ENCODE assay signal across 10 cellular contexts in the genomic region with DNA sequence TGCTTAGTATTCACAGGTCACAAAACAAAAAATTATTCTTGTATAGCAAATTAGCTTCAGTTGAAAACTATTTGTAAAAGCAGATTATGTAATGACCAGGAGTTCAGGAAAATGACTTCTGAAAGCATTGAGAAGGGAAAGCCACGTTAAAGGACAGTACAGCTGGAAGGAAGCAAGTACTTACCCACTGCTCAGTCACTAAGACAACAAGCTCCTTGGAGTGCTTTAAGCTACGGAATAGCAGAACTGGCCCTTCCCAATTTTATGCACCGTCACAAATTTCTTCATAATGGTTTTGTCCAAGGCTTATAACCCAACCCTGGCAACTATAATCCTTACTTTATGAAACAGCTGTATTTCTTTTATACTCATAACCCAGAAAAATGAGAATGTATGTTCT. TPM values are rescaled to one million over a fixed set of nuclear protein-coding genes. Genes with fewer than 3 reads are reported as not detected.
A peak's percentile ranks its signal among the peaks of the same experiment; 100 is the strongest.
DNase-seq lines count a peak whose midpoint lies in the region; ATAC-seq and TF ChIP-seq lines count a peak whose summit lies in the region.
"Had no signal": no experiment of that assay in that cellular context is flagged by ENCODE, and none has a peak within 500 bp of the region (broad histone marks: within the 10 kb centered on the region; RNA-seq: fewer than 3 reads in every experiment).

No MANE protein-coding gene starts in this region.

- H3F3A ChIP-seq in MM.1S (ENCODE audit: insufficient read depth, low read length), result peaks cover 4% of the 10 kb centered on the region; the same call in 1 of the 2 replicates

- H4K20me1 ChIP-seq in MM.1S (ENCODE audit: insufficient read depth, low read length), result no peaks in the 10 kb centered on the region

- intact Hi-C loops in colonic mucosa (cut with DNase I), result no loop called here

- H3K4me1 ChIP-seq in colonic mucosa (no peaks in the 10 kb centered on the region), MM.1S (ENCODE audit: low read length) (peaks cover 8% of the 10 kb centered on the region; the same call in 1 of the 2 replicates)

- H2AFZ ChIP-seq in MM.1S (ENCODE audit: low read length), result no peak overlapping the region

- H3K27me3 ChIP-seq in colonic mucosa (no peaks in the 10 kb centered on the region), MM.1S (replicated peaks; ENCODE audit: insufficient read depth, low read length) (no peaks in the 10 kb centered on the region)

- H3K4me3 ChIP-seq in colonic mucosa, result peak overlapping the region; percentile 10
- H3K4me3 ChIP-seq in retinal pigment epithelial cell (ENCODE audit: low read length), result peak overlapping the region; percentile 54
- no peak overlapping the region for H3K4me3 ChIP-seq in MM.1S (ENCODE audit: low read length)

- no peak for ATAC-seq in GM21737 (IDR thresholded peaks at IDR 0.05; ENCODE audit: unreplicated experiment)

- H3K36me3 ChIP-seq in colonic mucosa (no peaks in the 10 kb centered on the region), MM.1S (replicated peaks; ENCODE audit: insufficient read depth, low read length) (no peaks in the 10 kb centered on the region)

- TF ChIP-seq CTCF in colonic mucosa (IDR thresholded peaks at IDR 0.05), result no peak
- TF ChIP-seq CTCF in retinal pigment epithelial cell (conservative IDR thresholded peaks at IDR 0.05; ENCODE audit: low read depth, low read length), result no peak
- no peak for TF ChIP-seq CTCF in MM.1S (IDR thresholded peaks at IDR 0.05; ENCODE audit: low read length)

- no peaks in the 10 kb centered on the region for H3K79me2 ChIP-seq in MM.1S (ENCODE audit: low read length)

- DNase-seq in NOMO-1 treated with DMSO at 0.1 percent for 48 hours (lab: John Stamatoyannopoulos, UW; ENCODE audit: unreplicated experiment), result peak; percentile 31
- DNase-seq in NOMO-1 treated with dmso at 0.1 percent for 144 hours (lab: John Stamatoyannopoulos, UW; ENCODE audit: unreplicated experiment), result no peak
- DNase-seq in NCI-H2029 treated with DMSO at 0.1 percent for 48 hours (lab: John Stamatoyannopoulos, UW), result peak; percentile 79
- DNase-seq in colonic mucosa, result no peak
- DNase-seq in retinal pigment epithelial cell (ENCODE audit: low read depth), result no peak
- no peak for DNase-seq in MM.1S
- DNase-seq in NCI-H345 treated with DMSO at 0.1 percent for 48 hours (lab: John Stamatoyannopoulos, UW; ENCODE audit: unreplicated experiment), result no peak
- DNase-seq: activated CD4-positive, alpha-beta T cell treated with anti-CD3 and anti-CD28 coated beads for 1 hour; NCI-H1930 had no signal

- H3K9me3 ChIP-seq in colonic mucosa (no peaks in the 10 kb centered on the region), MM.1S (replicated peaks; ENCODE audit: insufficient read depth, low read length) (no peaks in the 10 kb centered on the region)

- H3K4me2 ChIP-seq in MM.1S (ENCODE audit: low read depth, low read length), result no peak overlapping the region

- H3K9ac ChIP-seq in colonic mucosa (ENCODE audit: low read depth in 2 of 2, low read length in 2 of 2) (no peak overlapping the region), MM.1S (ENCODE audit: low read length) (no peak overlapping the region)

- peak overlapping the region; percentile 81 for H3K27ac ChIP-seq in colonic mucosa
- no peak overlapping the region for H3K27ac ChIP-seq in MM.1S (ENCODE audit: low read length)

- no peaks in the 10 kb centered on the region for H3K9me2 ChIP-seq in MM.1S (replicated peaks; ENCODE audit: insufficient read depth, low read length)

RNA-seq across cellular contexts. Expression of gene SNAPC1, which starts 13.0 kb away (rescaled TPM):
- 1 to 10 TPM; 1.3 to 3.0 TPM for total RNA-seq in colonic mucosa

RNA-seq across cellular contexts. Expression of gene HIF1A, which starts 54.0 kb away (rescaled TPM):
- 100 to 1,000 TPM in 1 of 2 donors, 10 to 100 TPM in 1; 99.1 to 128 TPM for total RNA-seq in colonic mucosa

Comparison
In these comparisons a context has a peak if more than half of its experiments do, and no peak if none do; other contexts are left out.
1. DNase-seq: peak in NOMO-1 treated with DMSO at 0.1 percent for 48 hours (single experiment) and NCI-H2029 treated with DMSO at 0.1 percent for 48 hours (single experiment); none in NOMO-1 treated with dmso at 0.1 percent for 144 hours (single experiment), colonic mucosa (single experiment), retinal pigment epithelial cell (single experiment), MM.1S (single experiment) and NCI-H345 treated with DMSO at 0.1 percent for 48 hours (single experiment).